Comparison of ENCODE assay signal across 17 cellular contexts in the genomic region with DNA sequence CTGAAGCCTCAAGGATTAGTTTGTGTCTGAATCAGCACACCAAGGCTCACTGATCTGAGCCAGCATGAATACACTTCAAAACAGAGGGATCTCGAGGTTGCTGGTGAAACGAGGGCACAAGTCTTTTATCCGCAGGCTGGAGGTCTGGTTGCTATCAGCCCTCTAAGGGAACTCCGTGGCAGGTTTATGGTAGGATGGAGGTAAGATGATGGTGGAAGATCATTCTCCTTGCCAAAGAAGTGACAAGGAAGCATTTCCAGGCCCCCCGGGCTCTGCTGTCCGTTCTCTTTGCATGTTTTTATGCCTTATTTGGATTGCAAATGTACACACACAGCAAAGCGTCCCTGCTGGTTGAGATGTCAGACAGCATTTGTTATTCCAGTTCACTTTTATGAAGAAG.
"Had no signal": no experiment of that assay in that cellular context is flagged by ENCODE, and none has a peak within 500 bp of the region (broad histone marks: within the 10 kb centered on the region; RNA-seq: fewer than 3 reads in every experiment).

No MANE protein-coding gene starts in this region.

- ATAC-seq: left lobe of liver; SK-N-SH treated with all-trans-retinoic acid at 6 μM for 48 hours; stimulated activated memory B cell treated with anti-CD40 and anti-IgM and Interleukin-4, amounts not matched to agents 10 μg/mL and 1 μg/mL and 100 μg/mL, for 72 hours had no signal

- H3K27ac Mint-ChIP-seq: activated B cell treated with CpG ODN at 0.5 μM for 24 hours; activated CD4-positive, alpha-beta T cell treated with anti-CD3 and anti-CD28 coated beads, Interleukin-2, amount 10 ng/mL, durations not matched to agents 24 days and 14 days; stimulated activated memory B cell treated with anti-CD40 and anti-IgM and Interleukin-4, amounts not matched to agents 10 μg/mL and 1 μg/mL and 100 μg/mL, for 72 hours; T-helper 1 cell treated with Interleukin-12 subunit alpha and Interleukin-12 subunit beta and Interleukin-4 antibody, amounts not matched to agents 30 μg/mL and 1 μg/mL, for 36 hours; type B pancreatic cell had no signal

- H3K9me3 ChIP-seq: neutrophil, right atrium auricular region had no signal

- H3K36me3 ChIP-seq: neutrophil, right atrium auricular region had no signal

- H3K4me3 Mint-ChIP-seq: activated B cell treated with CpG ODN at 0.5 μM for 24 hours; activated CD4-positive, alpha-beta T cell treated with anti-CD3 and anti-CD28 coated beads, Interleukin-2, amount 10 ng/mL, durations not matched to agents 24 days and 14 days; stimulated activated memory B cell treated with anti-CD40 and anti-IgM and Interleukin-4, amounts not matched to agents 10 μg/mL and 1 μg/mL and 100 μg/mL, for 72 hours; T-helper 1 cell treated with Interleukin-12 subunit alpha and Interleukin-12 subunit beta and Interleukin-4 antibody, amounts not matched to agents 30 μg/mL and 1 μg/mL, for 36 hours; type B pancreatic cell had no signal

- H3K9me3 Mint-ChIP-seq: activated B cell treated with CpG ODN at 0.5 μM for 24 hours; activated CD4-positive, alpha-beta T cell treated with anti-CD3 and anti-CD28 coated beads, Interleukin-2, amount 10 ng/mL, durations not matched to agents 24 days and 14 days; stimulated activated memory B cell treated with anti-CD40 and anti-IgM and Interleukin-4, amounts not matched to agents 10 μg/mL and 1 μg/mL and 100 μg/mL, for 72 hours; T-helper 1 cell treated with Interleukin-12 subunit alpha and Interleukin-12 subunit beta and Interleukin-4 antibody, amounts not matched to agents 30 μg/mL and 1 μg/mL, for 36 hours; type B pancreatic cell had no signal

- H3K36me3 Mint-ChIP-seq: stimulated activated memory B cell treated with anti-CD40 and anti-IgM and Interleukin-4, amounts not matched to agents 10 μg/mL and 1 μg/mL and 100 μg/mL, for 72 hours; type B pancreatic cell had no signal

- H3K27me3 Mint-ChIP-seq: type B pancreatic cell had no signal

- H3K4me1 ChIP-seq: right atrium auricular region had no signal

- H3K27ac ChIP-seq: epithelial cell of prostate, neutrophil, right atrium auricular region had no signal

- H3K27me3 ChIP-seq: neutrophil, right atrium auricular region had no signal

- DNase-seq: activated B cell treated with CpG ODN at 0.5 μM for 24 hours; activated CD4-positive, alpha-beta T cell treated with anti-CD3 and anti-CD28 coated beads, Interleukin-2, amount 10 ng/mL, durations not matched to agents 24 days and 14 days; activated naive CD4-positive, alpha-beta T cell treated with Interleukin-2 at 50 U/mL for 16 hours; caudate nucleus; cortex of kidney; effector CD8-positive, alpha-beta T cell; mammary epithelial cell; posterior cingulate gyrus; substantia nigra had no signal

- H3K4me1 Mint-ChIP-seq: activated B cell treated with CpG ODN at 0.5 μM for 24 hours; activated CD4-positive, alpha-beta T cell treated with anti-CD3 and anti-CD28 coated beads, Interleukin-2, amount 10 ng/mL, durations not matched to agents 24 days and 14 days; stimulated activated memory B cell treated with anti-CD40 and anti-IgM and Interleukin-4, amounts not matched to agents 10 μg/mL and 1 μg/mL and 100 μg/mL, for 72 hours had no signal

- H3K4me3 ChIP-seq: right atrium auricular region had no signal
